8 cellular contexts compared by ENCODE assay signal in the genomic region with DNA sequence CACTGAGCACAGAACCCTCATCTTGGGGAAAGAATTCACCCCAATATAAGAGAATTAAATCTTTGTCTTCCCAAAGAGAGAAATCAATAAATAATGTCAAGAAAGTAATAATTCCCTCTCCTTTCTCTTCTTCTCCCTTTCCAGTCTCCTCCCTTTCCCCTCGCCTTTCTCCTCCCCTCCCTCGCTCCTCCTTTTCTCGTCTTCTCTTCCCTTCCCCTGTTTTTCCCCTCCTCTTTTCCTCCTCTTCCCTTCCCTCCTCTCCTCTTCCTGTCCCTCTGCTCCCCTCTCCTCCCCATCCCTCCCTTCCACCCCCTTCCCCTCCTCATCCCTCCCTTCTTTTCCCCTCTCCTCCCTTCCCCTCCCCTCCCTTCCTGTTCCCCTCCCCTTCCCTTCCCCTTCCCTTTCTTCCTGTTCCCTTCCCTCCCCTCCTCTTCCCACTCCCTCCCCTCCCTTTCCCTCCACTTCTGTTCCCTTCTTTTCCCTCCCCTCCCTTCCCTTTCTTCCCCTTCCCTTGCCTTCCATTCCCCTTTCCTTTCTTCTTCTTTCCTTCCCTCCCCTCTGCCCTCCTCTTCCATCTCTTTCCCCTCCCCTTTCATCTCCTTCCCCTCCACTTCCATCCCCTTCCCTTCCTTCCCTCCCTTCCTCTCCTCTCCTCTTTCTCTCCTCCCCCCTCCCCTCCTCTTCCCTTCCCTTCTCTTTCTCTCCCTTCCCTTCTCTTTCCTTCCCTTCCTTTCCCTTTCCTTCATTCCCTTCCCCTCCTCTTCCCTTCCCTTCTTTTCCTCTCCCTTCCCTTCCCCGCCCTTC.
"Had no signal": no experiment of that assay in that cellular context is flagged by ENCODE, and none has a peak within 500 bp of the region (broad histone marks: within the 10 kb centered on the region; RNA-seq: fewer than 3 reads in every experiment).

No MANE protein-coding gene starts in this region.

- H3K4me3 Mint-ChIP-seq: HFFc6, IgD-negative memory B cell had no signal

- DNase-seq: GM23248, GOT3, H7, HCEC 1CT, HFFc6, KBM-7 had no signal

- H3K9ac ChIP-seq: GM23248 had no signal

- FAIRE-seq: HTR-8/SVneo had no signal

- H3K27ac ChIP-seq: GM23248 had no signal

- H3K27ac Mint-ChIP-seq: HFFc6, IgD-negative memory B cell had no signal

- H3K36me3 Mint-ChIP-seq: IgD-negative memory B cell had no signal

- H2AFZ ChIP-seq: GM23248 had no signal

- H3K4me1 Mint-ChIP-seq: IgD-negative memory B cell had no signal

- H3K4me3 ChIP-seq: GM23248 had no signal
